In genomic region chr5:142769251-142769792, GRCh38 we compare ENCODE assay signal across 8 cellular contexts. TPM values are rescaled to one million over a fixed set of nuclear protein-coding genes. Genes with fewer than 3 reads are reported as not detected.
DNase-seq lines count a peak whose midpoint lies in the region; ATAC-seq and TF ChIP-seq lines count a peak whose summit lies in the region.

No MANE protein-coding gene starts in this region.

- H3K27me3 ChIP-seq in right cardiac atrium (ENCODE audit: control insufficient read depth, insufficient read depth), result no peaks in the 10 kb centered on the region

- no peak for TF ChIP-seq CTCF in activated B cell treated with CpG ODN at 0.5 μM for 24 hours (IDR thresholded peaks at IDR 0.05)

- no peaks in the 10 kb centered on the region for H3K4me1 ChIP-seq in right cardiac atrium (ENCODE audit: control insufficient read depth, insufficient read depth, low read length)

- H3K4me1 Mint-ChIP-seq in activated B cell treated with CpG ODN at 0.5 μM for 24 hours, result peaks cover 21% of the 10 kb centered on the region

- H3K36me3 Mint-ChIP-seq in activated B cell treated with CpG ODN at 0.5 μM for 24 hours (ENCODE audit: low read depth), result peaks cover 8% of the 10 kb centered on the region

- intact Hi-C loops in activated B cell treated with CpG ODN at 0.5 μM for 24 hours (cut with micrococcal nuclease), result no loop called here
- intact Hi-C loops in right cardiac atrium (cut with DNase I), result loop anchor here in 1 of 4 donors (2.0 kb wide), 1 partner anchor 15 kb away; no protein-coding TSS in a partner anchor

- H3K27ac ChIP-seq in right cardiac atrium (ENCODE audit: low read length) (peak overlapping the region; percentile 91), skin epidermis (peak overlapping the region in 11 of 21 experiments; percentile 15 to 81 (median 71))

- no peaks in the 10 kb centered on the region for H3K27me3 Mint-ChIP-seq in activated B cell treated with CpG ODN at 0.5 μM for 24 hours

- POLR2A ChIA-PET in activated B cell treated with CpG ODN at 0.5 μM for 24 hours (lab: Charles Lee), result interaction anchor here (1.3 to 2.1 kb wide), 5 partner anchors 18 to 757 kb away, joined by 3 to 9 read pairs (median 4); partner anchors contain the start of gene GNPDA1

- H3K4me3 Mint-ChIP-seq in activated B cell treated with CpG ODN at 0.5 μM for 24 hours, result peak overlapping the region; percentile 97

- ATAC-seq in activated B cell treated with CpG ODN at 0.5 μM for 24 hours (ENCODE audit: low read depth), result no peak
- peak in 1 of 2 donors; percentile 2 for ATAC-seq in right cardiac atrium
- ATAC-seq in HG03025 (IDR thresholded peaks at IDR 0.05; ENCODE audit: low FRiP score, unreplicated experiment), result no peak

- CTCF ChIA-PET in activated B cell treated with CpG ODN at 0.5 μM for 24 hours (lab: Charles Lee), result interaction anchor here (2.4 to 5.5 kb wide), 4 partner anchors 20 to 119 kb away, joined by 5 to 47 read pairs (median 8); no protein-coding TSS in a partner anchor

- DNase-seq in activated effector memory CD4-positive, alpha-beta T cell treated with anti-CD3 and anti-CD28 coated beads, Interleukin-2, amount 50 U/mL, for 16 hours, result peak; percentile 64
- DNase-seq in activated effector memory CD4-positive, alpha-beta T cell treated with Interleukin-2 at 50 U/mL for 16 hours, result no peak
- DNase-seq in activated B cell treated with CpG ODN at 0.5 μM for 24 hours, result no peak
- no peak for DNase-seq in right cardiac atrium
- no peak for DNase-seq in SIG-M5 (lab: John Stamatoyannopoulos, UW)
- DNase-seq in NCI-H2171 (lab: John Stamatoyannopoulos, UW), result no peak

- 6% methylated on average over 15 of the region's 15 CpGs for WGBS in right cardiac atrium

- H3K4me3 ChIP-seq in right cardiac atrium (ENCODE audit: low read length) (peak overlapping the region; percentile 65), skin epidermis (peak overlapping the region; percentile 67 to 81 (median 76))

- H3K27ac Mint-ChIP-seq in activated B cell treated with CpG ODN at 0.5 μM for 24 hours, result peak overlapping the region; percentile 91

- H3K9me3 Mint-ChIP-seq in activated B cell treated with CpG ODN at 0.5 μM for 24 hours, result no peaks in the 10 kb centered on the region

- H3K9me3 ChIP-seq in right cardiac atrium (ENCODE audit: control insufficient read depth, low read length), result no peaks in the 10 kb centered on the region

RNA-seq across cellular contexts. Expression of gene ARHGAP26, which starts 0.9 kb away (rescaled TPM):
- total RNA-seq in activated B cell treated with CpG ODN at 0.5 μM for 24 hours (14.0 and 20.9 TPM in 2 replicates), right cardiac atrium (10 to 100 TPM; 44.4 to 56.9 (median 47.8) TPM)
- 13.2 TPM for polyA plus RNA-seq in right cardiac atrium
